In the genomic region with DNA sequence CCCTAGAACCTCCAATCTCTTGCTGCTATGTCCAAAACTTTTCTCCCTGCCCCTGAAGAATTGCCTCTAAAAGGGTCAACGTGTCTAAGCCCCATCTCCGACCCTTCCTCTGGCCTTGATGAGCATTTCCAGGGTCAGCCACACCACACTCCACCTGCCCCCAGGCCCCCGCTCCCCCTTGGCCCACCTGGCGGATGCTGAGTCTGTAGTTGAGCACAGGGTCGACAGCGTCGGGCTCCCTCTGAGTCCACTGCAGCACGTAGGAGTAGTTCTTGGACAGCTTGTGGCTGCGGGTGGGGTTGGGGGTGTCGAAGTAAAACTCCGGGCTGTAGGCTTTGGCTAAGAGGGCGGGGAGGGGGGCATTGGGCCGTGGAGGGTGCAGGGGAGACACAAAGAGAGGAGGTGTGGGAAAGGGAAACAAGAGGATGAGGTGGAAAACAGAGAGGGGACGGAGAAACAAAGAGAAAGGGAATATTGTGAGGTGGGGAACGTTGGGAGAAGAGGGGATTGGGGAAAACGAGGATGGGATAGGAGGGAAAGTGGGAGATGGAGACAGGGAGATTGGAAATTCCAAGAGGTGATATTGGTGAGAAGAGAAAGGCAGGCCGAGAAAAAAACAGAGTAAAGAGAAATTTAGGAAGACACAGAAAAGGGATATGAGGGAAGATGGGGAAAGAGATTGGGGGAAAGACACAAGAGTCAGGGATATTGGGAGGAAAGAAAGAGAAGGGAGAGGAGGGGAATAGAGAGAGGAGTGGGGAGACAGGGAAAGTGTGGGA, we compare ENCODE assay signal across 1 cellular context.
TF ChIP-seq lines count a peak whose summit lies in the region.

No MANE protein-coding gene starts in this region.

TF ChIP-seq in K562, 482 proteins besides CTCF, POLR2A, EP300 and RAD21:
- TF ChIP-seq KDM5B (IDR thresholded peaks at IDR 0.05; ENCODE audit: insufficient replicate concordance, low read depth, low read length) = no peak
- no peak for TF ChIP-seq FIP1L1 (IDR thresholded peaks at IDR 0.05; ENCODE audit: low read depth, low read length, poor library complexity, severe bottlenecking)
- TF ChIP-seq EZH2 (IDR thresholded peaks at IDR 0.05; ENCODE audit: borderline replicate concordance, low read depth, low read length) = no peak
- TF ChIP-seq MED1 (CRISPR knock-in tag; IDR thresholded peaks at IDR 0.05; ENCODE audit: borderline replicate concordance) = no peak
- no peak for TF ChIP-seq YY1 (IDR thresholded peaks at IDR 0.05; ENCODE audit: borderline replicate concordance in 1 of 3, control insufficient read depth in 1 of 3, extremely low read depth in 1 of 3, insufficient read depth in 3 of 3, insufficient read length in 1 of 3, insufficient replicate concordance in 2 of 3, low read depth in 1 of 3, low read length in 2 of 3)
- no peak for TF ChIP-seq BMI1 (IDR thresholded peaks at IDR 0.05; ENCODE audit: low read length)
- no peak for TF ChIP-seq MBD2 (IDR thresholded peaks at IDR 0.05; ENCODE audit: borderline replicate concordance, low read depth)
- TF ChIP-seq MAZ (CRISPR knock-in tag; conservative IDR thresholded peaks at IDR 0.05 in 1 of 2, IDR thresholded peaks at IDR 0.05 in 1 of 2) = no peak
- TF ChIP-seq ZNF212 (CRISPR knock-in tag; IDR thresholded peaks at IDR 0.05) = no peak
- 0 out of 2 replicates have a peak, but pooled peaks have one; percentile 69 for TF ChIP-seq TSC22D4 (tag; IDR thresholded peaks at IDR 0.05)
- TF ChIP-seq ZBTB1 (CRISPR knock-in tag; IDR thresholded peaks at IDR 0.05; ENCODE audit: borderline replicate concordance, low read depth) = no peak
- TF ChIP-seq ZNF696 (CRISPR knock-in tag; conservative IDR thresholded peaks at IDR 0.05) = no peak
- no peak for TF ChIP-seq EWSR1 (IDR thresholded peaks at IDR 0.05; ENCODE audit: borderline replicate concordance, low read depth, partially characterized antibody)
- TF ChIP-seq, protein P1, sequence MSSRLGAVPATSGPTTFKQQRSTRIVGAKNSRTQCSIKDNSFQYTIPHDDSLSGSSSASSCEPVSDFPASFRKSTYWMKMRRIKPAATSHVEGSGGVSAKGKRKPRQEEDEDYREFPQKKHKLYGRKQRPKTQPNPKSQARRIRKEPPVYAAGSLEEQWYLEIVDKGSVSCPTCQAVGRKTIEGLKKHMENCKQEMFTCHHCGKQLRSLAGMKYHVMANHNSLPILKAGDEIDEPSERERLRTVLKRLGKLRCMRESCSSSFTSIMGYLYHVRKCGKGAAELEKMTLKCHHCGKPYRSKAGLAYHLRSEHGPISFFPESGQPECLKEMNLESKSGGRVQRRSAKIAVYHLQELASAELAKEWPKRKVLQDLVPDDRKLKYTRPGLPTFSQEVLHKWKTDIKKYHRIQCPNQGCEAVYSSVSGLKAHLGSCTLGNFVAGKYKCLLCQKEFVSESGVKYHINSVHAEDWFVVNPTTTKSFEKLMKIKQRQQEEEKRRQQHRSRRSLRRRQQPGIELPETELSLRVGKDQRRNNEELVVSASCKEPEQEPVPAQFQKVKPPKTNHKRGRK (tag; IDR thresholded peaks at IDR 0.05) = peak; percentile 65; the same call in 1 of the 2 replicates
- TF ChIP-seq SAP30 (IDR thresholded peaks at IDR 0.05; ENCODE audit: borderline replicate concordance, insufficient read depth, low read depth, low read length, poor library complexity, severe bottlenecking) = no peak
- TF ChIP-seq HDAC1 (IDR thresholded peaks at IDR 0.05) = 0 out of 4 replicates have a peak, but pooled peaks of 1 of the 2 experiments have one; percentile 26
- TF ChIP-seq, protein P2, sequence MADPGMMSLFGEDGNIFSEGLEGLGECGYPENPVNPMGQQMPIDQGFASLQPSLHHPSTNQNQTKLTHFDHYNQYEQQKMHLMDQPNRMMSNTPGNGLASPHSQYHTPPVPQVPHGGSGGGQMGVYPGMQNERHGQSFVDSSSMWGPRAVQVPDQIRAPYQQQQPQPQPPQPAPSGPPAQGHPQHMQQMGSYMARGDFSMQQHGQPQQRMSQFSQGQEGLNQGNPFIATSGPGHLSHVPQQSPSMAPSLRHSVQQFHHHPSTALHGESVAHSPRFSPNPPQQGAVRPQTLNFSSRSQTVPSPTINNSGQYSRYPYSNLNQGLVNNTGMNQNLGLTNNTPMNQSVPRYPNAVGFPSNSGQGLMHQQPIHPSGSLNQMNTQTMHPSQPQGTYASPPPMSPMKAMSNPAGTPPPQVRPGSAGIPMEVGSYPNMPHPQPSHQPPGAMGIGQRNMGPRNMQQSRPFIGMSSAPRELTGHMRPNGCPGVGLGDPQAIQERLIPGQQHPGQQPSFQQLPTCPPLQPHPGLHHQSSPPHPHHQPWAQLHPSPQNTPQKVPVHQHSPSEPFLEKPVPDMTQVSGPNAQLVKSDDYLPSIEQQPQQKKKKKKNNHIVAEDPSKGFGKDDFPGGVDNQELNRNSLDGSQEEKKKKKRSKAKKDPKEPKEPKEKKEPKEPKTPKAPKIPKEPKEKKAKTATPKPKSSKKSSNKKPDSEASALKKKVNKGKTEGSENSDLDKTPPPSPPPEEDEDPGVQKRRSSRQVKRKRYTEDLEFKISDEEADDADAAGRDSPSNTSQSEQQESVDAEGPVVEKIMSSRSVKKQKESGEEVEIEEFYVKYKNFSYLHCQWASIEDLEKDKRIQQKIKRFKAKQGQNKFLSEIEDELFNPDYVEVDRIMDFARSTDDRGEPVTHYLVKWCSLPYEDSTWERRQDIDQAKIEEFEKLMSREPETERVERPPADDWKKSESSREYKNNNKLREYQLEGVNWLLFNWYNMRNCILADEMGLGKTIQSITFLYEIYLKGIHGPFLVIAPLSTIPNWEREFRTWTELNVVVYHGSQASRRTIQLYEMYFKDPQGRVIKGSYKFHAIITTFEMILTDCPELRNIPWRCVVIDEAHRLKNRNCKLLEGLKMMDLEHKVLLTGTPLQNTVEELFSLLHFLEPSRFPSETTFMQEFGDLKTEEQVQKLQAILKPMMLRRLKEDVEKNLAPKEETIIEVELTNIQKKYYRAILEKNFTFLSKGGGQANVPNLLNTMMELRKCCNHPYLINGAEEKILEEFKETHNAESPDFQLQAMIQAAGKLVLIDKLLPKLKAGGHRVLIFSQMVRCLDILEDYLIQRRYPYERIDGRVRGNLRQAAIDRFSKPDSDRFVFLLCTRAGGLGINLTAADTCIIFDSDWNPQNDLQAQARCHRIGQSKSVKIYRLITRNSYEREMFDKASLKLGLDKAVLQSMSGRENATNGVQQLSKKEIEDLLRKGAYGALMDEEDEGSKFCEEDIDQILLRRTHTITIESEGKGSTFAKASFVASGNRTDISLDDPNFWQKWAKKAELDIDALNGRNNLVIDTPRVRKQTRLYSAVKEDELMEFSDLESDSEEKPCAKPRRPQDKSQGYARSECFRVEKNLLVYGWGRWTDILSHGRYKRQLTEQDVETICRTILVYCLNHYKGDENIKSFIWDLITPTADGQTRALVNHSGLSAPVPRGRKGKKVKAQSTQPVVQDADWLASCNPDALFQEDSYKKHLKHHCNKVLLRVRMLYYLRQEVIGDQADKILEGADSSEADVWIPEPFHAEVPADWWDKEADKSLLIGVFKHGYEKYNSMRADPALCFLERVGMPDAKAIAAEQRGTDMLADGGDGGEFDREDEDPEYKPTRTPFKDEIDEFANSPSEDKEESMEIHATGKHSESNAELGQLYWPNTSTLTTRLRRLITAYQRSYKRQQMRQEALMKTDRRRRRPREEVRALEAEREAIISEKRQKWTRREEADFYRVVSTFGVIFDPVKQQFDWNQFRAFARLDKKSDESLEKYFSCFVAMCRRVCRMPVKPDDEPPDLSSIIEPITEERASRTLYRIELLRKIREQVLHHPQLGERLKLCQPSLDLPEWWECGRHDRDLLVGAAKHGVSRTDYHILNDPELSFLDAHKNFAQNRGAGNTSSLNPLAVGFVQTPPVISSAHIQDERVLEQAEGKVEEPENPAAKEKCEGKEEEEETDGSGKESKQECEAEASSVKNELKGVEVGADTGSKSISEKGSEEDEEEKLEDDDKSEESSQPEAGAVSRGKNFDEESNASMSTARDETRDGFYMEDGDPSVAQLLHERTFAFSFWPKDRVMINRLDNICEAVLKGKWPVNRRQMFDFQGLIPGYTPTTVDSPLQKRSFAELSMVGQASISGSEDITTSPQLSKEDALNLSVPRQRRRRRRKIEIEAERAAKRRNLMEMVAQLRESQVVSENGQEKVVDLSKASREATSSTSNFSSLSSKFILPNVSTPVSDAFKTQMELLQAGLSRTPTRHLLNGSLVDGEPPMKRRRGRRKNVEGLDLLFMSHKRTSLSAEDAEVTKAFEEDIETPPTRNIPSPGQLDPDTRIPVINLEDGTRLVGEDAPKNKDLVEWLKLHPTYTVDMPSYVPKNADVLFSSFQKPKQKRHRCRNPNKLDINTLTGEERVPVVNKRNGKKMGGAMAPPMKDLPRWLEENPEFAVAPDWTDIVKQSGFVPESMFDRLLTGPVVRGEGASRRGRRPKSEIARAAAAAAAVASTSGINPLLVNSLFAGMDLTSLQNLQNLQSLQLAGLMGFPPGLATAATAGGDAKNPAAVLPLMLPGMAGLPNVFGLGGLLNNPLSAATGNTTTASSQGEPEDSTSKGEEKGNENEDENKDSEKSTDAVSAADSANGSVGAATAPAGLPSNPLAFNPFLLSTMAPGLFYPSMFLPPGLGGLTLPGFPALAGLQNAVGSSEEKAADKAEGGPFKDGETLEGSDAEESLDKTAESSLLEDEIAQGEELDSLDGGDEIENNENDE (IDR thresholded peaks at IDR 0.05; ENCODE audit: low read depth, low read length) = no peak
- TF ChIP-seq EHMT2 (IDR thresholded peaks at IDR 0.05) = no peak
- TF ChIP-seq ZNF764 (CRISPR knock-in tag; IDR thresholded peaks at IDR 0.05; ENCODE audit: low read depth) = no peak
- no peak for TF ChIP-seq SNIP1 (IDR thresholded peaks at IDR 0.05; ENCODE audit: low read depth)
- TF ChIP-seq, protein P3, sequence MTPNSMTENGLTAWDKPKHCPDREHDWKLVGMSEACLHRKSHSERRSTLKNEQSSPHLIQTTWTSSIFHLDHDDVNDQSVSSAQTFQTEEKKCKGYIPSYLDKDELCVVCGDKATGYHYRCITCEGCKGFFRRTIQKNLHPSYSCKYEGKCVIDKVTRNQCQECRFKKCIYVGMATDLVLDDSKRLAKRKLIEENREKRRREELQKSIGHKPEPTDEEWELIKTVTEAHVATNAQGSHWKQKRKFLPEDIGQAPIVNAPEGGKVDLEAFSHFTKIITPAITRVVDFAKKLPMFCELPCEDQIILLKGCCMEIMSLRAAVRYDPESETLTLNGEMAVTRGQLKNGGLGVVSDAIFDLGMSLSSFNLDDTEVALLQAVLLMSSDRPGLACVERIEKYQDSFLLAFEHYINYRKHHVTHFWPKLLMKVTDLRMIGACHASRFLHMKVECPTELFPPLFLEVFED (CRISPR knock-in tag; conservative IDR thresholded peaks at IDR 0.05) = 0 out of 2 replicates have a peak, but pooled peaks have one; percentile 22
- TF ChIP-seq BHLHE40 (IDR thresholded peaks at IDR 0.05; ENCODE audit: low read length) = no peak
- TF ChIP-seq TBL1XR1 (IDR thresholded peaks at IDR 0.05; ENCODE audit: low read length in 2 of 2) = no peak
- TF ChIP-seq, protein P4, sequence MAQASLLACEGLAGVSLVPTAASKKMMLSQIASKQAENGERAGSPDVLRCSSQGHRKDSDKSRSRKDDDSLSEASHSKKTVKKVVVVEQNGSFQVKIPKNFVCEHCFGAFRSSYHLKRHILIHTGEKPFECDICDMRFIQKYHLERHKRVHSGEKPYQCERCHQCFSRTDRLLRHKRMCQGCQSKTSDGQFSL (CRISPR knock-in tag; IDR thresholded peaks at IDR 0.05) = no peak
- TF ChIP-seq, protein P4 (tag; IDR thresholded peaks at IDR 0.05) = no peak
- no peak for TF ChIP-seq ZNF707 (CRISPR knock-in tag; conservative IDR thresholded peaks at IDR 0.05)
- TF ChIP-seq MCM7 (IDR thresholded peaks at IDR 0.05) = no peak
- TF ChIP-seq ZNF695 (CRISPR knock-in tag; IDR thresholded peaks at IDR 0.05) = no peak
- TF ChIP-seq, protein P5, sequence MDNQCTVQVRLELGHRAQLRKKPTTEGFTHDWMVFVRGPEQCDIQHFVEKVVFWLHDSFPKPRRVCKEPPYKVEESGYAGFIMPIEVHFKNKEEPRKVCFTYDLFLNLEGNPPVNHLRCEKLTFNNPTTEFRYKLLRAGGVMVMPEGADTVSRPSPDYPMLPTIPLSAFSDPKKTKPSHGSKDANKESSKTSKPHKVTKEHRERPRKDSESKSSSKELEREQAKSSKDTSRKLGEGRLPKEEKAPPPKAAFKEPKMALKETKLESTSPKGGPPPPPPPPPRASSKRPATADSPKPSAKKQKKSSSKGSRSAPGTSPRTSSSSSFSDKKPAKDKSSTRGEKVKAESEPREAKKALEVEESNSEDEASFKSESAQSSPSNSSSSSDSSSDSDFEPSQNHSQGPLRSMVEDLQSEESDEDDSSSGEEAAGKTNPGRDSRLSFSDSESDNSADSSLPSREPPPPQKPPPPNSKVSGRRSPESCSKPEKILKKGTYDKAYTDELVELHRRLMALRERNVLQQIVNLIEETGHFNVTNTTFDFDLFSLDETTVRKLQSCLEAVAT (IDR thresholded peaks at IDR 0.05) = 0 out of 4 replicates have a peak, but pooled peaks of 1 of the 2 experiments have one; percentile 13
- no peak for TF ChIP-seq DIDO1 (tag; IDR thresholded peaks at IDR 0.05; ENCODE audit: low read depth)
- TF ChIP-seq, protein P6, sequence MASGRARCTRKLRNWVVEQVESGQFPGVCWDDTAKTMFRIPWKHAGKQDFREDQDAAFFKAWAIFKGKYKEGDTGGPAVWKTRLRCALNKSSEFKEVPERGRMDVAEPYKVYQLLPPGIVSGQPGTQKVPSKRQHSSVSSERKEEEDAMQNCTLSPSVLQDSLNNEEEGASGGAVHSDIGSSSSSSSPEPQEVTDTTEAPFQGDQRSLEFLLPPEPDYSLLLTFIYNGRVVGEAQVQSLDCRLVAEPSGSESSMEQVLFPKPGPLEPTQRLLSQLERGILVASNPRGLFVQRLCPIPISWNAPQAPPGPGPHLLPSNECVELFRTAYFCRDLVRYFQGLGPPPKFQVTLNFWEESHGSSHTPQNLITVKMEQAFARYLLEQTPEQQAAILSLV (tag; IDR thresholded peaks at IDR 0.05) = no peak
- no peak for TF ChIP-seq CC2D1A (IDR thresholded peaks at IDR 0.05)
- TF ChIP-seq, protein P7, sequence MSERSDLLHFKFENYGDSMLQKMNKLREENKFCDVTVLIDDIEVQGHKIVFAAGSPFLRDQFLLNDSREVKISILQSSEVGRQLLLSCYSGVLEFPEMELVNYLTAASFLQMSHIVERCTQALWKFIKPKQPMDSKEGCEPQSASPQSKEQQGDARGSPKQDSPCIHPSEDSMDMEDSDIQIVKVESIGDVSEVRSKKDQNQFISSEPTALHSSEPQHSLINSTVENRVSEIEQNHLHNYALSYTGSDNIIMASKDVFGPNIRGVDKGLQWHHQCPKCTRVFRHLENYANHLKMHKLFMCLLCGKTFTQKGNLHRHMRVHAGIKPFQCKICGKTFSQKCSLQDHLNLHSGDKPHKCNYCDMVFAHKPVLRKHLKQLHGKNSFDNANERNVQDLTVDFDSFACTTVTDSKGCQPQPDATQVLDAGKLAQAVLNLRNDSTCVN (CRISPR knock-in tag; IDR thresholded peaks at IDR 0.05) = peak; percentile 66; the same call in 1 of the 2 replicates
- no peak for TF ChIP-seq RBBP5 (IDR thresholded peaks at IDR 0.05; ENCODE audit: borderline replicate concordance, insufficient read depth, low read length, poor library complexity, severe bottlenecking)
